1 cellular context compared by ENCODE assay signal in genomic region chr17:78736526-78737079, GRCh38.
TF ChIP-seq lines count a peak whose summit lies in the region.

No MANE protein-coding gene starts in this region.

TF ChIP-seq in GM12878, 131 proteins besides CTCF, POLR2A, EP300 and RAD21:
- TF ChIP-seq MXI1 (IDR thresholded peaks at IDR 0.05; ENCODE audit: low read depth, low read length) (peak; percentile 81), ZNF687 (IDR thresholded peaks at IDR 0.05) (0 out of 2 replicates have a peak, but pooled peaks have one; percentile 17), PKNOX1 (IDR thresholded peaks at IDR 0.05) (peak; percentile 56), LARP7 (IDR thresholded peaks at IDR 0.05) (peak; percentile 37; the same call in 1 of the 2 replicates), MLLT1 (IDR thresholded peaks at IDR 0.05) (peak; percentile 86), POLR2AphosphoS5 (IDR thresholded peaks at IDR 0.05; ENCODE audit: low read length) (peak; percentile 77), PBX3 (IDR thresholded peaks at IDR 0.05; ENCODE audit: insufficient replicate concordance, low read depth, low read length) (peak; percentile 16), HSF1 (IDR thresholded peaks at IDR 0.05; ENCODE audit: low read depth, low read length) (no peak), FOXK2 (IDR thresholded peaks at IDR 0.05) (no peak), CBFB (IDR thresholded peaks at IDR 0.05; ENCODE audit: low read depth) (peak; percentile 66; the same call in 1 of the 2 replicates), CREM (IDR thresholded peaks at IDR 0.05; ENCODE audit: low read depth) (no peak), SPI1 (IDR thresholded peaks at IDR 0.05; ENCODE audit: borderline replicate concordance, insufficient read depth, low read depth, low read length) (no peak; the same call in 1 of the 2 replicates), MAX (IDR thresholded peaks at IDR 0.05; ENCODE audit: low read depth, low read length) (0 out of 2 replicates have a peak, but pooled peaks have one; percentile 27), IKZF2 (IDR thresholded peaks at IDR 0.05) (peak; percentile 21 to 40; a peak in 2 of 4 replicates), EED (IDR thresholded peaks at IDR 0.05; ENCODE audit: low read depth) (peak; percentile 44), CREB1 (IDR thresholded peaks at IDR 0.05; ENCODE audit: low read depth) (0 out of 2 replicates have a peak, but pooled peaks have one; percentile 2), YY1 (IDR thresholded peaks at IDR 0.05; ENCODE audit: low read depth, low read length) (peak; percentile 71), BHLHE40 (IDR thresholded peaks at IDR 0.05; ENCODE audit: borderline replicate concordance in 1 of 2, low read depth in 2 of 2, low read length in 1 of 2) (peak in 1 of 2 experiments; percentile 24; a peak in 1 of 4 replicates), FOXM1 (IDR thresholded peaks at IDR 0.05; ENCODE audit: low read depth, low read length) (no peak), HDGF (IDR thresholded peaks at IDR 0.05) (peak; percentile 75; the same call in 1 of the 2 replicates), RBBP5 (conservative IDR thresholded peaks at IDR 0.05) (no peak), NKRF (conservative IDR thresholded peaks at IDR 0.05) (peak; percentile 32; the same call in 1 of the 2 replicates), REST (IDR thresholded peaks at IDR 0.05; ENCODE audit: low read depth, low read length) (0 out of 2 replicates have a peak, but pooled peaks have one; percentile 16), TARDBP (IDR thresholded peaks at IDR 0.05; ENCODE audit: borderline replicate concordance) (no peak)
